In the genomic region with DNA sequence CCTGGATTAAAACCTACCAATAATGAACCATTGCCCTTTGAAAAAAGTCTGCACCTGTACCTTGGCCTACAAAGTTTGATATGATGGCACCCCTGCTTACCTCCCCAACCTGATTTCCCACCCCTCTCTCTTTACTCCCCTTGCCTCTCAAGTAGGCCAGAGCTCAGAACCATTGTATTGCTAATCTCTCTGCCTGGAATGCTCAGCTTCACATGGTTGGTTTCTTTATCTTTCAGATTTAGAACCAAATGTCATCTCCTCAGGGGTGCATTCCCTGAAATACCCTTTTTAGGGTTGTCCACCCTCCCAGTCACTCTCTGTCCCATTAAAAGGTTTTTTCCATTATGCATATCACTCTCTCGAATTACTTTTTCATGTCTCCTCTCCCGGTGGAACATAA, we compare ENCODE assay signal across 25 cellular contexts.
"Had no signal": no experiment of that assay in that cellular context is flagged by ENCODE, and none has a peak within 500 bp of the region (broad histone marks: within the 10 kb centered on the region; RNA-seq: fewer than 3 reads in every experiment).

No MANE protein-coding gene starts in this region.

- H3K4me3 ChIP-seq: body of pancreas, cardiac muscle cell, left lung, lung, ovary, prostate gland, transverse colon, uterus had no signal

- H3K27me3 Mint-ChIP-seq: activated CD4-positive, alpha-beta memory T cell treated with anti-CD3 and anti-CD28 coated beads for 36 hours; activated naive CD4-positive, alpha-beta T cell treated with anti-CD3 and anti-CD28 coated beads, Interleukin-2, amount 50 U/mL, for 24 hours; naive thymus-derived CD8-positive, alpha-beta T cell; stimulated activated naive B cell treated with anti-CD40 and anti-IgM and Interleukin-4, amounts not matched to agents 10 μg/mL and 1 μg/mL and 100 μg/mL, for 72 hours had no signal

- H3K9me3 ChIP-seq: body of pancreas, neutrophil, ovary, prostate gland, uterus had no signal

- H3K4me1 ChIP-seq: body of pancreas, left lung, prostate gland, transverse colon, uterus had no signal

- DNase-seq: activated CD4-positive, alpha-beta memory T cell treated with anti-CD3 and anti-CD28 coated beads for 36 hours; activated CD4-positive, alpha-beta T cell treated with anti-CD3 and anti-CD28 coated beads for 48 hours; activated CD4-positive, CD25-positive, alpha-beta regulatory T cell; activated gamma-delta T cell; anterior cingulate cortex; body of pancreas; cortex of kidney; erythroblast; foreskin fibroblast; kidney glomerular epithelial cell; left lung; naive thymus-derived CD8-positive, alpha-beta T cell; ovary; stimulated activated CD4-positive, alpha-beta T cell treated with anti-CD3 and anti-CD28 coated beads, Interleukin-2, amount 100 ng/mL, for 48 hours; stimulated activated CD8-positive, alpha-beta memory T cell treated with anti-CD3 and anti-CD28 coated beads, Interleukin-4, amount 100 ng/mL, for 48 hours; stimulated activated naive B cell treated with anti-CD40 and anti-IgM and Interleukin-4, amounts not matched to agents 10 μg/mL and 1 μg/mL and 100 μg/mL, for 72 hours; T-helper 9 cell; transverse colon; uterus had no signal

- H3K4me1 Mint-ChIP-seq: activated naive CD4-positive, alpha-beta T cell treated with anti-CD3 and anti-CD28 coated beads, Interleukin-2, amount 50 U/mL, for 24 hours; naive thymus-derived CD8-positive, alpha-beta T cell had no signal

- FAIRE-seq: endometrium had no signal

- H3K36me3 ChIP-seq: cardiac muscle cell, left lung, neutrophil, ovary, prostate gland, transverse colon, uterus had no signal

- H3K4me3 Mint-ChIP-seq: activated CD4-positive, alpha-beta memory T cell treated with anti-CD3 and anti-CD28 coated beads for 36 hours; activated naive CD4-positive, alpha-beta T cell treated with anti-CD3 and anti-CD28 coated beads, Interleukin-2, amount 50 U/mL, for 24 hours; naive thymus-derived CD8-positive, alpha-beta T cell; stimulated activated naive B cell treated with anti-CD40 and anti-IgM and Interleukin-4, amounts not matched to agents 10 μg/mL and 1 μg/mL and 100 μg/mL, for 72 hours had no signal

- ATAC-seq: body of pancreas; left lung; naive thymus-derived CD8-positive, alpha-beta T cell; stimulated activated naive B cell treated with anti-CD40 and anti-IgM and Interleukin-4, amounts not matched to agents 10 μg/mL and 1 μg/mL and 100 μg/mL, for 72 hours had no signal

- H3K27me3 ChIP-seq: body of pancreas, cardiac muscle cell, left lung, neutrophil, ovary, transverse colon, uterus had no signal

- H3K27ac ChIP-seq: body of pancreas, cardiac muscle cell, left lung, neutrophil, ovary, prostate gland, transverse colon, uterus had no signal

- H3K27ac Mint-ChIP-seq: activated CD4-positive, alpha-beta memory T cell treated with anti-CD3 and anti-CD28 coated beads for 36 hours; activated naive CD4-positive, alpha-beta T cell treated with anti-CD3 and anti-CD28 coated beads, Interleukin-2, amount 50 U/mL, for 24 hours; naive thymus-derived CD8-positive, alpha-beta T cell; stimulated activated naive B cell treated with anti-CD40 and anti-IgM and Interleukin-4, amounts not matched to agents 10 μg/mL and 1 μg/mL and 100 μg/mL, for 72 hours had no signal
